12 cellular contexts compared by ENCODE assay signal in the genomic region with DNA sequence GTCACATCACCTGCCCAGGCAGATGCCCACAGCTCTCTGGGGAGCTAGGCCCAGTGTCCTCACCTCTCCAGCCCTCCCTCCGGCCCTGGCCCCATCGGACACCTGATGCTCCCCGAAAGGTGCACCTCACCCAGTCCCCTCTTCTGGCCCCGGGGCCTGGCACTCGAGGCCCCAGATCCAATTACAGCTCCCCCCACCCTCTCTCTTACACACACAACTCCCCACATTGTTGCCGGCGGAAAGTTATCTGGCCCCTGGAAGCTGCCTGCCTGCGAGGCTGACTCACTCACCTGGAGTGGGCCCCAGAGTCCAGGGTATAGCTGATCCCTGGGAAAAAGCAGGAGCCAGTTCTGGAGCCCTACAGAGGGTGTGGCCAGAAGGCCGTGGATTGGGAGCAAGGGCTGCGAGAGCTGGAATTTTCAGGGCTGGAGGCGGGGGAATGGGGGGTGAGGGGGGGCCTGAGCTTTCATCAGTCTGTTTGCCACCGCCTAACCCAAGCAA. TPM values are rescaled to one million over a fixed set of nuclear protein-coding genes. Genes with fewer than 3 reads are reported as not detected.
A peak's percentile ranks its signal among the peaks of the same experiment; 100 is the strongest.
DNase-seq lines count a peak whose midpoint lies in the region; ATAC-seq and TF ChIP-seq lines count a peak whose summit lies in the region.
"Had no signal": no experiment of that assay in that cellular context is flagged by ENCODE, and none has a peak within 500 bp of the region (broad histone marks: within the 10 kb centered on the region; RNA-seq: fewer than 3 reads in every experiment).

No MANE protein-coding gene starts in this region.

- no peaks in the 10 kb centered on the region for H3K9me3 ChIP-seq in HUES48 (ENCODE audit: control insufficient read depth, insufficient read depth, low read length)
- H3K9me3 ChIP-seq in body of pancreas = no peaks in the 10 kb centered on the region
- H3K9me3 ChIP-seq in osteoblast (ENCODE audit: low read depth, low read length) = no peaks in the 10 kb centered on the region
- H3K9me3 ChIP-seq: HAP-1, psoas muscle, SJCRH30 had no signal

- H3K9ac ChIP-seq in HUES48 (ENCODE audit: low read depth, low read length) = no peak overlapping the region

- H3K4me2 ChIP-seq in osteoblast (ENCODE audit: insufficient read depth, low read length) = no peak overlapping the region

- H3K27ac ChIP-seq in HUES48 (ENCODE audit: low read depth, low read length) (no peak overlapping the region), body of pancreas (peak overlapping the region; percentile 70 to 93 (median 88)), osteoblast (ENCODE audit: low read depth, low read length) (no peak overlapping the region)
- H3K27ac ChIP-seq: psoas muscle, SJCRH30 had no signal

- ATAC-seq in body of pancreas = no peak
- ATAC-seq: stimulated activated naive B cell treated with anti-CD40 and anti-IgM and Interleukin-4, amounts not matched to agents 10 μg/mL and 1 μg/mL and 100 μg/mL, for 72 hours had no signal

- peaks cover 37% of the 10 kb centered on the region for H3K4me1 ChIP-seq in HUES48 (ENCODE audit: control insufficient read depth, insufficient read depth, low read length)
- peaks cover 46% of the 10 kb centered on the region for H3K4me1 ChIP-seq in body of pancreas
- H3K4me1 ChIP-seq in osteoblast (ENCODE audit: insufficient read depth, low read length) = no peaks in the 10 kb centered on the region
- H3K4me1 ChIP-seq: SJCRH30 had no signal

- H2AFZ ChIP-seq in osteoblast (ENCODE audit: low read length) = no peak overlapping the region

- H3K79me2 ChIP-seq in osteoblast (ENCODE audit: insufficient read depth, low read length) = no peaks in the 10 kb centered on the region

- WGBS in body of pancreas, 2 donors = 33 to 68% methylated on average over 12 of the region's 12 CpGs

- DNase-seq in body of pancreas (peak; percentile 37 to 92 (median 82)), osteoblast (ENCODE audit: insufficient read length, low spot score, missing footprints) (peak; percentile 89), hepatic stellate cell (ENCODE audit: low spot score) (no peak), GOT3 (lab: John Stamatoyannopoulos, UW) (no peak)
- no peak for DNase-seq in stimulated activated CD8-positive, alpha-beta memory T cell treated with anti-CD3 and anti-CD28 coated beads, Interleukin-4, amount 100 ng/mL, for 48 hours
- DNase-seq: activated effector memory CD4-positive, alpha-beta T cell treated with anti-CD3 and anti-CD28 coated beads, Interleukin-2, amount 50 U/mL, for 16 hours; SJCRH30; stimulated activated naive B cell treated with anti-CD40 and anti-IgM and Interleukin-4, amounts not matched to agents 10 μg/mL and 1 μg/mL and 100 μg/mL, for 72 hours had no signal

- intact Hi-C loops in body of pancreas (cut with DNase I) = no loop called here

- H3K36me3 ChIP-seq in HUES48 (ENCODE audit: control insufficient read depth, insufficient read depth, low read length) = peaks cover 21% of the 10 kb centered on the region
- no peaks in the 10 kb centered on the region for H3K36me3 ChIP-seq in body of pancreas (replicated peaks in 1 of 2; ENCODE audit: insufficient read depth in 1 of 2, low read depth in 2 of 2)
- no peaks in the 10 kb centered on the region for H3K36me3 ChIP-seq in osteoblast (ENCODE audit: insufficient read depth, low read length)
- H3K36me3 ChIP-seq: SJCRH30 had no signal

- TF ChIP-seq POLR2A in body of pancreas (IDR thresholded peaks at IDR 0.05) = peak in 2 of 3 donors; percentile 52 to 55

- H3K4me3 ChIP-seq in HUES48 (ENCODE audit: low read depth, low read length) (peak overlapping the region; percentile 67; the same call in 1 of the 2 replicates), body of pancreas (no peak overlapping the region), osteoblast (ENCODE audit: insufficient read depth, low read length) (no peak overlapping the region)
- H3K4me3 ChIP-seq: SJCRH30 had no signal

- TF ChIP-seq CTCF in body of pancreas (IDR thresholded peaks at IDR 0.05) (peak in 1 of 7 experiments; percentile 12), osteoblast (IDR thresholded peaks at IDR 0.05; ENCODE audit: extremely low read depth, low read depth, low read length) (no peak)

- H3K27me3 ChIP-seq in HUES48 (ENCODE audit: control insufficient read depth, insufficient read depth, low read length) (peaks cover 35% of the 10 kb centered on the region), body of pancreas (no peaks in the 10 kb centered on the region), osteoblast (ENCODE audit: insufficient read depth, low read length) (peaks cover 16% of the 10 kb centered on the region)

- H4K20me1 ChIP-seq in osteoblast (ENCODE audit: insufficient read depth, low read length) = no peaks in the 10 kb centered on the region

RNA-seq across cellular contexts. Expression of gene FBXO2, which starts 1.1 kb away (rescaled TPM):
- total RNA-seq in body of pancreas = 10 to 100 TPM; 57.4 to 87.4 TPM
- 0.29 and 0.36 TPM in 2 replicates for total RNA-seq in osteoblast
- total RNA-seq: SJCRH30 had no signal

RNA-seq across cellular contexts. Expression of gene FBXO44, which starts 1.5 kb away (rescaled TPM):
- 10 to 100 TPM; 12.9 to 30.6 TPM for total RNA-seq in body of pancreas
- total RNA-seq in osteoblast = 14.4 and 16.3 TPM in 2 replicates
- total RNA-seq: SJCRH30 had no signal

RNA-seq across cellular contexts. Expression of gene FBXO6, which starts 10.8 kb away (rescaled TPM):
- total RNA-seq in body of pancreas = 1 to 10 TPM; 6.3 to 7.5 TPM
- total RNA-seq in osteoblast = 8.7 and 8.8 TPM in 2 replicates
- total RNA-seq: SJCRH30 had no signal

RNA-seq across cellular contexts. Expression of gene MAD2L2, which starts 27.8 kb away (rescaled TPM):
- total RNA-seq in body of pancreas (10 to 100 TPM in 1 of 2 donors, 1 to 10 TPM in 1; 6.9 to 31.6 TPM), osteoblast (20.6 and 22.7 TPM in 2 replicates)

RNA-seq across cellular contexts. Expression of gene DRAXIN, which starts 38.4 kb away (rescaled TPM):
- total RNA-seq in body of pancreas = not detected
- total RNA-seq in osteoblast = under 0.01 TPM in 2 replicates
- total RNA-seq: fibroblast of villous mesenchyme had no signal

Comparison
In these comparisons a context has a peak if more than half of its experiments do, and no peak if none do; other contexts are left out.
1. H3K27ac ChIP-seq: peak in body of pancreas (4 of 4); none in HUES48 (single experiment) and osteoblast (single experiment).
2. DNase-seq: peak in body of pancreas (4 of 4) and osteoblast (single experiment); none in hepatic stellate cell (single experiment), GOT3 (single experiment) and stimulated activated CD8-positive, alpha-beta memory T cell treated with anti-CD3 and anti-CD28 coated beads, Interleukin-4, amount 100 ng/mL, for 48 hours (single experiment).
3. RNA of gene FBXO2, which starts 1.1 kb away (total RNA-seq): 57.4 to 87.4 TPM in body of pancreas; 0.29 to 0.36 TPM in osteoblast; every median in the first group is over 10 times any median in the second.